ENCODE assay signal across 1 cellular context in the genomic region with DNA sequence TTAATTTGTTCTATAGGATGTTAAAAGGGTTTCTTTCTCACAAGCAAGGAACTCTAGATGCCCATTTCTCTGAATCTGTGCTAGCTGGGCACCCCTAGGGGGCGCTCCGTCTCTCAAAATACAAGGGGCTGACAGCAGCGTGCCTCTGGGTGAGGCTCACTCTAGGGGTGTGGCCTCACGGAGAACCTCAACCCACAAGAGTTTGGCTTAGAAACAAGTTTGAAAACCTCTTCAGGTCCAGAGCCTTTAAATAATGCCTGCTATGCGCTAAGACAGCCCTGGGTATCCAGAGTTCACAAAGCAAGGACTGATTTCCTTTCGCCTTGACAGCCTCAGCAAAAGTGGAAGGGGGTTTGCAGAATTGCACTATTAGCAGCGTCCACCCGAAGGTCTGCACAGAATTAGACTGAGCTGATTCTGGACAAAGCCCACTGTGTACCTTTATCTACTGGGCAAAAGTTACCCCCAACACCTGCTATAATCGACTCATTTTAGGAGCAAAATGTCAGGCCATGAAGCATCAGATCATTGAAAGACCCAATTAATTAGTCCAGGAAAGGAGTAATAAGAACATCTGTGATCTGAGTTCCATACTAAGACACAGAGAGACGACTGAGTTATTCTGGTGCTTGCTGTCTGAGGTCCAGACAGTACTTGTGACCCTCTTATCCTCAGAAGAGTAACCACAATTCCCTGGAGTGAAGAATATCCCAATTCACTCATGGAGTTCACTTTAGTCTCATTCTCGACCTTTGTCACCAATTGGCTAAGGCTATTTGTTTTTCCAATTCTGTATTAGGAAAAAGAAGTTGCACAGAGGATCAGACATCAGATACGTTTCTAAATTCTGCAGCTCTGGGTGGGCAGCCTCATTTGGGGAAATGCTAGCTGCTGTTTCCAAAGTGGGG.
TF ChIP-seq lines count a peak whose summit lies in the region.

No MANE protein-coding gene starts in this region.

TF ChIP-seq in IMR-90, 13 proteins besides CTCF, POLR2A, EP300 and RAD21:
- TF ChIP-seq RFX5 (IDR thresholded peaks at IDR 0.05; ENCODE audit: low read depth, low read length) (no peak), FOS (IDR thresholded peaks at IDR 0.05; ENCODE audit: low read depth, low read length) (no peak), BHLHE40 (IDR thresholded peaks at IDR 0.05; ENCODE audit: low read depth, low read length) (peak; percentile 36; the same call in 1 of the 2 replicates), CHD1 (IDR thresholded peaks at IDR 0.05; ENCODE audit: low read depth, low read length) (no peak), MAZ (IDR thresholded peaks at IDR 0.05; ENCODE audit: borderline replicate concordance, low read depth, low read length) (no peak), MXI1 (IDR thresholded peaks at IDR 0.05; ENCODE audit: borderline replicate concordance, low read depth, low read length) (peak; percentile 93), RCOR1 (IDR thresholded peaks at IDR 0.05; ENCODE audit: insufficient replicate concordance, low read length) (no peak), NFE2L2 (IDR thresholded peaks at IDR 0.05; ENCODE audit: low read depth, low read length) (no peak), MAFK (IDR thresholded peaks at IDR 0.05; ENCODE audit: low read depth, low read length) (no peak), CEBPB (IDR thresholded peaks at IDR 0.05; ENCODE audit: low read depth, low read length) (no peak), SMC3 (IDR thresholded peaks at IDR 0.05; ENCODE audit: low read depth, low read length) (peak; percentile 89)
- TF ChIP-seq, protein P1, sequence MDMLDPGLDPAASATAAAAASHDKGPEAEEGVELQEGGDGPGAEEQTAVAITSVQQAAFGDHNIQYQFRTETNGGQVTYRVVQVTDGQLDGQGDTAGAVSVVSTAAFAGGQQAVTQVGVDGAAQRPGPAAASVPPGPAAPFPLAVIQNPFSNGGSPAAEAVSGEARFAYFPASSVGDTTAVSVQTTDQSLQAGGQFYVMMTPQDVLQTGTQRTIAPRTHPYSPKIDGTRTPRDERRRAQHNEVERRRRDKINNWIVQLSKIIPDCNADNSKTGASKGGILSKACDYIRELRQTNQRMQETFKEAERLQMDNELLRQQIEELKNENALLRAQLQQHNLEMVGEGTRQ (IDR thresholded peaks at IDR 0.05; ENCODE audit: low read depth, low read length) = no peak
- TF ChIP-seq, protein P2, sequence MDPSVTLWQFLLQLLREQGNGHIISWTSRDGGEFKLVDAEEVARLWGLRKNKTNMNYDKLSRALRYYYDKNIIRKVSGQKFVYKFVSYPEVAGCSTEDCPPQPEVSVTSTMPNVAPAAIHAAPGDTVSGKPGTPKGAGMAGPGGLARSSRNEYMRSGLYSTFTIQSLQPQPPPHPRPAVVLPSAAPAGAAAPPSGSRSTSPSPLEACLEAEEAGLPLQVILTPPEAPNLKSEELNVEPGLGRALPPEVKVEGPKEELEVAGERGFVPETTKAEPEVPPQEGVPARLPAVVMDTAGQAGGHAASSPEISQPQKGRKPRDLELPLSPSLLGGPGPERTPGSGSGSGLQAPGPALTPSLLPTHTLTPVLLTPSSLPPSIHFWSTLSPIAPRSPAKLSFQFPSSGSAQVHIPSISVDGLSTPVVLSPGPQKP (IDR thresholded peaks at IDR 0.05; ENCODE audit: borderline replicate concordance, low read depth, low read length) = no peak
